ENCODE assay signal across 8 cellular contexts in the genomic region with DNA sequence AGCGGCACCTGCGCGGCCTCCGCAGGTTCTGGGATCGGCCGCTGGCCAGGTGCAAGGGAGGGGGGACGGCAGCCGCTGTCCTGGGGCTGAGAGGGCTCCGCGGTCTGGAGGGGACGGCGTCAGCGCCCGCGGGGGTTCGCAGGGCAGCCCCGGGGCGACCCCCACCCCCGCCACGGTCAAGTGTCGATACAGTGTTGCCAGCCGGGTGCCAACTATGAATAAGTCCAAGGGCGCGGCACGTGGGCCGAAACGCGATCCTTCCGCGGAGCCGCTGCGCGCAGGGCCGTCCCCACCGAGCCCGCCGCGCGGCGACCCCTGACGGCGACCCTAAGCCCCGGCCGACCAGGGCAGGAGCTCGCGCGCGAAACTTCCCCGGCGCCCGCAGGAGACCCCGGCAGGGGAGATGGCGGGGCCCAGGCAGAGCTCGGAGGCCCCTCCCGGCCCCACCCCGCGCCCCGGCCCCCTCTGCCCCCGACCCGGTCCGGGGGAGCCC. TPM values are rescaled to one million over a fixed set of nuclear protein-coding genes. Genes with fewer than 3 reads are reported as not detected.
DNase-seq lines count a peak whose midpoint lies in the region; ATAC-seq, FAIRE-seq and TF ChIP-seq lines count a peak whose summit lies in the region.

No MANE protein-coding gene starts in this region.

- no peak for TF ChIP-seq CTCF in ascending aorta (IDR thresholded peaks at IDR 0.05)

- H3K9ac ChIP-seq in iPS-15b (ENCODE audit: low read depth, low read length) = no peak overlapping the region

- ATAC-seq in HG02678 (IDR thresholded peaks at IDR 0.05; ENCODE audit: unreplicated experiment) (no peak), HG03520 (IDR thresholded peaks at IDR 0.05; ENCODE audit: unreplicated experiment) (no peak)

- DNase-seq in ACHN = peak; percentile 25
- peak; percentile 20 for DNase-seq in OCI-M1 (lab: John Stamatoyannopoulos, UW)
- DNase-seq in ascending aorta (ENCODE audit: low spot score in 2 of 2) = peak in 1 of 2 donors; percentile 69
- DNase-seq in small intestine = peak; percentile 75

- H3K4me1 ChIP-seq in ascending aorta (peaks cover 0 to 15% of the 10 kb centered on the region in 2 donors), iPS-15b (ENCODE audit: control insufficient read depth, insufficient read depth, low read length) (peaks cover 4% of the 10 kb centered on the region), small intestine (ENCODE audit: control insufficient read depth in 2 of 2, insufficient read depth in 1 of 2, low read depth in 1 of 2, low read length in 1 of 2) (peaks cover under 1 to 6% of the 10 kb centered on the region in 2 donors)

- H3K4me3 ChIP-seq in ascending aorta = peak overlapping the region; percentile 85 to 100
- peak overlapping the region; percentile 50 for H3K4me3 ChIP-seq in iPS-15b (ENCODE audit: low read depth, low read length)
- peak overlapping the region; percentile 80 to 91 for H3K4me3 ChIP-seq in small intestine (ENCODE audit: low read depth in 1 of 2, low read length in 2 of 2)

- peak; percentile 36 for TF ChIP-seq POLR2A in GM18526 (IDR thresholded peaks at IDR 0.05; ENCODE audit: extremely low read depth, insufficient read length)

- intact Hi-C loops in ascending aorta (cut with DNase I) = loop anchor here (10.0 kb wide), 1 partner anchor 140 kb away; no protein-coding TSS in a partner anchor

- FAIRE-seq in small intestine (lab: Jason Lieb, UNC) = no peak

- in situ Hi-C loops in ACHN (cut with HindIII; ENCODE audit: low pct_ligation_motif_present, low pct_unique_long_range_greater_than_20kb, low sequenced_read_pairs) = no loop called here

- H3K36me3 ChIP-seq in ascending aorta (no peaks in the 10 kb centered on the region), iPS-15b (ENCODE audit: control insufficient read depth, insufficient read depth, low read length) (no peaks in the 10 kb centered on the region), small intestine (ENCODE audit: control insufficient read depth in 2 of 2, insufficient read depth in 2 of 2, low read length in 2 of 2) (no peaks in the 10 kb centered on the region)

- 0 to 1% (median 1%) methylated on average over 28 to 61 of the region's 61 CpGs for WGBS in small intestine, 3 donors

- H3K27ac ChIP-seq in ascending aorta = peak overlapping the region; percentile 36 to 56
- H3K27ac ChIP-seq in small intestine (ENCODE audit: low read depth in 1 of 2, low read length in 1 of 2) = peak overlapping the region; percentile 79 to 80

- H3K9me3 ChIP-seq in ascending aorta (no peaks in the 10 kb centered on the region), iPS-15b (ENCODE audit: control insufficient read depth, insufficient read depth, low read length) (no peaks in the 10 kb centered on the region), small intestine (ENCODE audit: control insufficient read depth, low read depth) (no peaks in the 10 kb centered on the region)

- H3K27me3 ChIP-seq in ascending aorta (no peaks in the 10 kb centered on the region), iPS-15b (ENCODE audit: control insufficient read depth, insufficient read depth, low read length) (peaks cover 5% of the 10 kb centered on the region), small intestine (ENCODE audit: control insufficient read depth in 2 of 2, insufficient read depth in 2 of 2, low read length in 2 of 2) (no peaks in the 10 kb centered on the region)

RNA-seq across cellular contexts. Expression of gene AGPAT3, which starts 0.7 kb away (rescaled TPM):
- 65.9 TPM for total RNA-seq in ascending aorta
- 10 to 100 TPM; 21.3 to 43.9 (median 41.6) TPM for polyA plus RNA-seq in small intestine
